ENCODE assay signal across 15 cellular contexts in genomic region chr20:23083553-23084220, GRCh38. TPM values are rescaled to one million over a fixed set of nuclear protein-coding genes. Genes with fewer than 3 reads are reported as not detected.
DNase-seq lines count a peak whose midpoint lies in the region; ATAC-seq, FAIRE-seq and TF ChIP-seq lines count a peak whose summit lies in the region.
"Had no signal": no experiment of that assay in that cellular context is flagged by ENCODE, and none has a peak within 500 bp of the region (broad histone marks: within the 10 kb centered on the region; RNA-seq: fewer than 3 reads in every experiment).

No MANE protein-coding gene starts in this region.

- H4K5ac ChIP-seq in H1 (ENCODE audit: insufficient read length, low read depth, low read length) = no peak overlapping the region

- peak overlapping the region; percentile 75 for H4K8ac ChIP-seq in H1 (ENCODE audit: extremely low read depth, insufficient read depth, low read length)

- no peak for DNase-seq in heart right ventricle
- no peak for DNase-seq in Right ventricle myocardium inferior (ENCODE audit: missing footprints)
- DNase-seq in H1 (ENCODE audit: low read depth in 1 of 2, low spot score in 2 of 2) = no peak
- DNase-seq in osteocyte (ENCODE audit: extremely low spot score, unreplicated experiment) = peak; percentile 42
- no peak for DNase-seq in upper lobe of right lung
- DNase-seq in naive thymus-derived CD4-positive, alpha-beta T cell = no peak
- DNase-seq in activated naive CD4-positive, alpha-beta T cell treated with Interleukin-2 at 50 U/mL for 16 hours = no peak
- DNase-seq: activated naive CD4-positive, alpha-beta T cell; cerebellar nuclear complex; NCI-H187; NCI-H526 had no signal

- H3K27me3 ChIP-seq in heart right ventricle (no peaks in the 10 kb centered on the region), H1 (replicated peaks in 1 of 4; ENCODE audit: control insufficient read depth in 3 of 4, extremely low read depth in 1 of 4, insufficient read depth in 3 of 4, low read length in 3 of 4) (no peaks in the 10 kb centered on the region), upper lobe of right lung (no peaks in the 10 kb centered on the region)
- H3K27me3 ChIP-seq in naive thymus-derived CD4-positive, alpha-beta T cell (ENCODE audit: control insufficient read depth in 2 of 2, insufficient read depth in 2 of 2, low read length in 2 of 2) = no peaks in the 10 kb centered on the region

- CTCF ChIA-PET in H1 (lab: Charles Lee; ENCODE audit: partially characterized antibody) = interaction anchor here (1.2 to 2.1 kb wide), 4 partner anchors 8 to 118 kb away, joined by 3 to 6 read pairs (median 5); no protein-coding TSS in a partner anchor
- CTCF ChIA-PET in naive thymus-derived CD4-positive, alpha-beta T cell (lab: Charles Lee) = no interaction called here

- no peak overlapping the region for H2BK20ac ChIP-seq in H1 (ENCODE audit: low read length)

- H4K91ac ChIP-seq in H1 (replicated peaks; ENCODE audit: insufficient read length, low read length) = no peak overlapping the region

- H3K23me2 ChIP-seq in H1 (ENCODE audit: low read depth, low read length) = no peaks in the 10 kb centered on the region

- no peak overlapping the region for H3K56ac ChIP-seq in H1 (replicated peaks; ENCODE audit: insufficient read length, low read depth, low read length)

- no peak overlapping the region; the same call in 1 of the 2 replicates for H2BK15ac ChIP-seq in H1 (ENCODE audit: low read length)

- H3K27me3 Mint-ChIP-seq in osteocyte (ENCODE audit: unreplicated experiment) = peaks cover 9% of the 10 kb centered on the region
- peaks cover 0 to 14% (median 0%) of the 10 kb centered on the region in 5 donors for H3K27me3 Mint-ChIP-seq in naive thymus-derived CD4-positive, alpha-beta T cell

- no peaks in the 10 kb centered on the region for H3K9me3 ChIP-seq in heart right ventricle
- no peaks in the 10 kb centered on the region for H3K9me3 ChIP-seq in H1 (ENCODE audit: insufficient read depth in 2 of 2, low read depth in 1 of 2, low read length in 1 of 2)
- H3K9me3 ChIP-seq in upper lobe of right lung = no peaks in the 10 kb centered on the region
- H3K9me3 ChIP-seq in naive thymus-derived CD4-positive, alpha-beta T cell (ENCODE audit: control insufficient read depth in 2 of 3, low read length in 3 of 3) = no peaks in the 10 kb centered on the region

- H3K9me3 Mint-ChIP-seq in osteocyte (ENCODE audit: unreplicated experiment) = no peaks in the 10 kb centered on the region
- H3K9me3 Mint-ChIP-seq in naive thymus-derived CD4-positive, alpha-beta T cell = peaks cover 0 to 1% (median 0%) of the 10 kb centered on the region in 11 donors
- H3K9me3 Mint-ChIP-seq: nephron had no signal

- H2BK12ac ChIP-seq in H1 (ENCODE audit: low read depth, low read length) = no peak overlapping the region

- TF ChIP-seq CTCF in heart right ventricle (IDR thresholded peaks at IDR 0.05) = no peak
- no peak for TF ChIP-seq CTCF in H1 (IDR thresholded peaks at IDR 0.05; ENCODE audit: control extremely low read depth in 1 of 3, insufficient read depth in 1 of 3, low read depth in 1 of 3, low read length in 3 of 3)
- no peak for TF ChIP-seq CTCF in osteocyte (IDR thresholded peaks at IDR 0.05)
- TF ChIP-seq CTCF in upper lobe of right lung (IDR thresholded peaks at IDR 0.05) = no peak

- H3K4ac ChIP-seq in H1 (replicated peaks; ENCODE audit: insufficient read length, low read depth, low read length) = no peak overlapping the region

- H3K9ac ChIP-seq in H1 (replicated peaks in 1 of 4; ENCODE audit: extremely low read depth in 1 of 4, low read depth in 3 of 4, low read length in 3 of 4) = no peak overlapping the region

- H3K4me3 Mint-ChIP-seq in osteocyte (ENCODE audit: unreplicated experiment) = no peak overlapping the region
- peak overlapping the region in 1 of 10 donors; percentile 41 for H3K4me3 Mint-ChIP-seq in naive thymus-derived CD4-positive, alpha-beta T cell

- H3K27ac Mint-ChIP-seq in osteocyte (ENCODE audit: unreplicated experiment) = no peak overlapping the region
- no peak overlapping the region for H3K27ac Mint-ChIP-seq in naive thymus-derived CD4-positive, alpha-beta T cell
- H3K27ac Mint-ChIP-seq: nephron had no signal

- POLR2A ChIA-PET in H1 (lab: Charles Lee; ENCODE audit: partially characterized antibody) = no interaction called here
- POLR2A ChIA-PET in naive thymus-derived CD4-positive, alpha-beta T cell (lab: Charles Lee) = no interaction called here

- peaks cover 0 to 71% (median 55%) of the 10 kb centered on the region in 9 donors for H3K4me1 ChIP-seq in heart right ventricle
- H3K4me1 ChIP-seq in H1 (replicated peaks in 1 of 4; ENCODE audit: control insufficient read depth in 3 of 4, insufficient read depth in 4 of 4, low read length in 3 of 4) = peaks cover 0 to 7% (median 2%) of the 10 kb centered on the region in 4 experiments; a peak in 2 of 7 replicates
- H3K4me1 ChIP-seq in upper lobe of right lung = peaks cover 20% of the 10 kb centered on the region
- no peaks in the 10 kb centered on the region for H3K4me1 ChIP-seq in naive thymus-derived CD4-positive, alpha-beta T cell (ENCODE audit: control insufficient read depth in 2 of 2, insufficient read depth in 2 of 2, low read length in 2 of 2)

- H3K79me1 ChIP-seq in H1 (ENCODE audit: low read depth, low read length) = no peaks in the 10 kb centered on the region

- H2BK120ac ChIP-seq in H1 (replicated peaks; ENCODE audit: low read depth, low read length) = no peak overlapping the region

- peak overlapping the region; percentile 47 to 73 (median 58) for H3K4me3 ChIP-seq in heart right ventricle
- H3K4me3 ChIP-seq in H1 (ENCODE audit: extremely low read depth in 1 of 4, insufficient read depth in 2 of 4, low read depth in 3 of 4, low read length in 4 of 4) = no peak overlapping the region
- H3K4me3 ChIP-seq in upper lobe of right lung = peak overlapping the region; percentile 50
- H3K4me3 ChIP-seq in naive thymus-derived CD4-positive, alpha-beta T cell (ENCODE audit: low read length) = no peak overlapping the region
- H3K4me3 ChIP-seq: smooth muscle cell had no signal

- H3K36me3 ChIP-seq in heart right ventricle (peaks cover 0 to 36% (median 0%) of the 10 kb centered on the region in 9 donors), H1 (ENCODE audit: control insufficient read depth in 2 of 4, insufficient read depth in 4 of 4, low read length in 3 of 4) (no peaks in the 10 kb centered on the region), upper lobe of right lung (no peaks in the 10 kb centered on the region)
- no peaks in the 10 kb centered on the region for H3K36me3 ChIP-seq in naive thymus-derived CD4-positive, alpha-beta T cell (ENCODE audit: control insufficient read depth in 2 of 3, insufficient read depth in 3 of 3, low read length in 3 of 3)

- no peak for TF ChIP-seq RAD21 in H1 (IDR thresholded peaks at IDR 0.05 in 1 of 2, conservative IDR thresholded peaks at IDR 0.05 in 1 of 2; ENCODE audit: low read depth in 2 of 2, low read length in 2 of 2)

- no peak for FAIRE-seq in H1 (lab: Jason Lieb, UNC)

- no peak for TF ChIP-seq POLR2A in H1 (IDR thresholded peaks at IDR 0.05; ENCODE audit: control extremely low read depth in 1 of 2, low read depth in 2 of 2, low read length in 2 of 2)

- TF ChIP-seq EP300 in H1 (IDR thresholded peaks at IDR 0.05; ENCODE audit: borderline replicate concordance in 1 of 2, low read depth in 2 of 2, low read length in 2 of 2) = no peak

- H3K14ac ChIP-seq in H1 (ENCODE audit: insufficient read length) = no peak overlapping the region

- no peaks in the 10 kb centered on the region for H4K20me1 ChIP-seq in H1 (replicated peaks in 1 of 2; ENCODE audit: control insufficient read depth in 1 of 2, insufficient read depth in 2 of 2, low read length in 2 of 2)

- intact Hi-C loops in heart right ventricle (cut with DNase I) = loop anchor here in 2 of 10 donors (2.0 to 5.0 kb wide), 4 partner anchors 33 to 94 kb away; no protein-coding TSS in a partner anchor
- intact Hi-C loops in Right ventricle myocardium inferior (cut with DNase I) = loop anchor here (2.0 to 10.0 kb wide), 4 partner anchors 33 to 121 kb away; no protein-coding TSS in a partner anchor
- intact Hi-C loops in upper lobe of right lung (cut with DNase I) = no loop called here
- intact Hi-C loops in naive thymus-derived CD4-positive, alpha-beta T cell (cut with micrococcal nuclease) = loop anchor here in 1 of 2 donors (10.0 kb wide), 1 partner anchor 71 kb away; no protein-coding TSS in a partner anchor

- H2BK5ac ChIP-seq in H1 (ENCODE audit: low read depth, low read length) = no peak overlapping the region

- ATAC-seq in heart right ventricle = peak in 1 of 8 donors; percentile 3
- ATAC-seq in Right ventricle myocardium inferior = no peak
- no peak for ATAC-seq in upper lobe of right lung
- no peak for ATAC-seq in HG03135 (IDR thresholded peaks at IDR 0.05; ENCODE audit: unreplicated experiment)
- no peak for ATAC-seq in naive thymus-derived CD4-positive, alpha-beta T cell

- H3K18ac ChIP-seq in H1 (ENCODE audit: extremely low read depth, low read length) = no peak overlapping the region

- H3K4me1 Mint-ChIP-seq in osteocyte (ENCODE audit: unreplicated experiment) = peaks cover 9% of the 10 kb centered on the region
- peaks cover 0 to 31% (median 6%) of the 10 kb centered on the region in 7 donors for H3K4me1 Mint-ChIP-seq in naive thymus-derived CD4-positive, alpha-beta T cell

- no peaks in the 10 kb centered on the region for H3K79me2 ChIP-seq in H1 (ENCODE audit: control insufficient read depth in 1 of 2, insufficient read depth in 2 of 2, low read length in 2 of 2)

- H3K4me2 ChIP-seq in H1 (ENCODE audit: insufficient read depth in 1 of 2, low read depth in 2 of 2, low read length in 2 of 2) = no peak overlapping the region
- H3K4me2 ChIP-seq: smooth muscle cell had no signal

- H2AFZ ChIP-seq in H1 (ENCODE audit: low read length) = no peak overlapping the region

- WGBS in heart right ventricle, 2 donors = 69 to 72% methylated on average over 15 of the region's 15 CpGs
- WGBS in H1 (ENCODE audit: extremely low coverage in 1 of 2, insufficient coverage in 1 of 2, insufficient read length in 1 of 2, insufficient replicate concordance in 2 of 2, low coverage in 1 of 2, low lambda C conversion rate in 2 of 2, missing lambda C conversion rate in 1 of 2), 2 experiments = 84% methylated on average over 15 of the region's 15 CpGs; no CpG with 5 or more reads in 1 of the 2 experiments

- no peaks in the 10 kb centered on the region for H3K36me3 Mint-ChIP-seq in osteocyte (ENCODE audit: unreplicated experiment)
- no peaks in the 10 kb centered on the region for H3K36me3 Mint-ChIP-seq in naive thymus-derived CD4-positive, alpha-beta T cell

- H3K27ac ChIP-seq in heart right ventricle (peak overlapping the region; percentile 91 to 99 (median 97)), H1 (ENCODE audit: low read depth, low read length) (no peak overlapping the region), upper lobe of right lung (peak overlapping the region; percentile 93)
- H3K27ac ChIP-seq in naive thymus-derived CD4-positive, alpha-beta T cell (ENCODE audit: low read depth, low read length) = no peak overlapping the region

- H2AK5ac ChIP-seq in H1 (ENCODE audit: low read depth, low read length) = no peak overlapping the region

- H3K23ac ChIP-seq in H1 (ENCODE audit: insufficient read length) = no peak overlapping the region

RNA-seq across cellular contexts. Expression of gene CD93, which starts 2.4 kb away (rescaled TPM):
- total RNA-seq in heart right ventricle (10 to 100 TPM; 29.6 to 85.0 (median 40.0) TPM), Right ventricle myocardium inferior (43.5 TPM), osteocyte (0.13 and 0.21 TPM in 2 replicates), upper lobe of right lung (160 TPM)
- polyA plus RNA-seq in heart right ventricle (10 to 100 TPM; 12.7 to 24.9 TPM), H1 (2011; rRNA removed) (under 0.01 and 0.02 TPM in 2 replicates)
- total RNA-seq in H1 (2021; fragmentation: NEBNext Ultra II Directional; extraction: Animal tissue kit (Norgen Biotek cat#: 25700)) = 0.07 TPM in 1 of 2 replicates, not detected in the other
- polyA plus RNA-seq in H1 (2011; cell fraction: cytosol; rRNA removed) = 0.01 TPM
- 0.03 TPM for polyA plus RNA-seq in H1 (2011; cell fraction: nucleus; rRNA removed)
- 0.03 to 0.04 TPM (median 0.03 TPM) in 3 of 4 replicates, not detected in the other for polyA plus RNA-seq in H1 (2012, experiment 1 of 2)
- polyA plus RNA-seq in H1 (2012, experiment 2 of 2) = not detected
- polyA plus RNA-seq in H1 (2013, experiment 1 of 2) = 0.08 TPM
- polyA plus RNA-seq in H1 (2013, experiment 2 of 2) = 0.07 TPM
- polyA minus RNA-seq in H1 (2011; rRNA and poly(A)+ RNA removed) = 0.02 and 0.03 TPM in 2 replicates
- not detected for polyA minus RNA-seq in H1 (2011; cell fraction: cytosol; rRNA and poly(A)+ RNA removed)
- not detected for polyA minus RNA-seq in H1 (2011; cell fraction: nucleus; rRNA and poly(A)+ RNA removed)
- 10 to 100 TPM in 1 of 5 experiments, 1 to 10 TPM in 2, under 1 TPM in 2; 0.32 to 61.2 (median 4.6) TPM for total RNA-seq in naive thymus-derived CD4-positive, alpha-beta T cell
- under 1 TPM in 1 of 2 donors, not detected in 1; 0.02 TPM for polyA plus RNA-seq in naive thymus-derived CD4-positive, alpha-beta T cell
- total RNA-seq: smooth muscle cell had no signal
- polyA plus RNA-seq: smooth muscle cell had no signal

RNA-seq across cellular contexts. Expression of gene THBD, which starts 34.2 kb away (rescaled TPM):
- total RNA-seq in heart right ventricle = 10 to 100 TPM; 11.1 to 61.0 (median 17.4) TPM
- polyA plus RNA-seq in heart right ventricle = 10 to 100 TPM; 12.0 to 20.6 TPM
- 17.4 TPM for total RNA-seq in Right ventricle myocardium inferior
- 0.43 and 0.75 TPM in 2 replicates for total RNA-seq in H1 (2021; fragmentation: NEBNext Ultra II Directional; extraction: Animal tissue kit (Norgen Biotek cat#: 25700))
- 0.21 and 0.46 TPM in 2 replicates for polyA plus RNA-seq in H1 (2011; rRNA removed)
- 0.28 TPM for polyA plus RNA-seq in H1 (2011; cell fraction: cytosol; rRNA removed)
- polyA plus RNA-seq in H1 (2011; cell fraction: nucleus; rRNA removed) = 0.68 TPM
- 0.16 to 0.40 TPM (median 0.22 TPM) in 4 replicates for polyA plus RNA-seq in H1 (2012, experiment 1 of 2)
- 0.31 TPM for polyA plus RNA-seq in H1 (2012, experiment 2 of 2)
- polyA plus RNA-seq in H1 (2013, experiment 1 of 2) = 0.36 TPM
- 0.33 TPM for polyA plus RNA-seq in H1 (2013, experiment 2 of 2)
- polyA minus RNA-seq in H1 (2011; rRNA and poly(A)+ RNA removed) = 0.12 and 0.19 TPM in 2 replicates
- polyA minus RNA-seq in H1 (2011; cell fraction: cytosol; rRNA and poly(A)+ RNA removed) = not detected
- 0.40 TPM for polyA minus RNA-seq in H1 (2011; cell fraction: nucleus; rRNA and poly(A)+ RNA removed)
- total RNA-seq in osteocyte = 66.3 and 68.3 TPM in 2 replicates
- 104 TPM for total RNA-seq in upper lobe of right lung
- 10 to 100 TPM in 1 of 5 experiments, 1 to 10 TPM in 1, under 1 TPM in 2, not detected in 1; 0.54 to 14.6 (median 4.2) TPM for total RNA-seq in naive thymus-derived CD4-positive, alpha-beta T cell
- not detected for polyA plus RNA-seq in naive thymus-derived CD4-positive, alpha-beta T cell

RNA-seq across cellular contexts. Expression of gene SSTR4, which starts 48.6 kb away (rescaled TPM):
- total RNA-seq in heart right ventricle (not detected), Right ventricle myocardium inferior (not detected), osteocyte (not detected in 2 replicates), upper lobe of right lung (not detected)
- polyA plus RNA-seq in heart right ventricle (not detected), H1 (2011; rRNA removed) (0.05 and 0.14 TPM in 2 replicates)
- total RNA-seq in H1 (2021; fragmentation: NEBNext Ultra II Directional; extraction: Animal tissue kit (Norgen Biotek cat#: 25700)) = not detected in 2 replicates
- 0.08 TPM for polyA plus RNA-seq in H1 (2011; cell fraction: cytosol; rRNA removed)
- 0.10 TPM for polyA plus RNA-seq in H1 (2011; cell fraction: nucleus; rRNA removed)
- polyA plus RNA-seq in H1 (2012, experiment 1 of 2) = not detected in 4 replicates
- not detected for polyA plus RNA-seq in H1 (2012, experiment 2 of 2)
- polyA plus RNA-seq in H1 (2013, experiment 1 of 2) = not detected
- 0.04 TPM for polyA plus RNA-seq in H1 (2013, experiment 2 of 2)
- polyA minus RNA-seq in H1 (2011; rRNA and poly(A)+ RNA removed) = not detected in 2 replicates
- not detected for polyA minus RNA-seq in H1 (2011; cell fraction: cytosol; rRNA and poly(A)+ RNA removed)
- polyA minus RNA-seq in H1 (2011; cell fraction: nucleus; rRNA and poly(A)+ RNA removed) = not detected
- not detected for total RNA-seq in naive thymus-derived CD4-positive, alpha-beta T cell
- not detected for polyA plus RNA-seq in naive thymus-derived CD4-positive, alpha-beta T cell
- total RNA-seq: RPMI7951, smooth muscle cell had no signal
- polyA plus RNA-seq: smooth muscle cell had no signal

Comparison
In these comparisons a context has a peak if more than half of its experiments do, and no peak if none do; other contexts are left out.
1. H3K27ac ChIP-seq: peak in heart right ventricle (10 of 10) and upper lobe of right lung (single experiment); none in H1 (single experiment) and naive thymus-derived CD4-positive, alpha-beta T cell (single experiment).
2. H3K4me3 ChIP-seq: peak in heart right ventricle (10 of 10) and upper lobe of right lung (single experiment); none in H1 (0 of 4) and naive thymus-derived CD4-positive, alpha-beta T cell (single experiment).